17 cellular contexts compared by ENCODE assay signal in genomic region chr2:169806586-169806985, GRCh38. TPM values are rescaled to one million over a fixed set of nuclear protein-coding genes. Genes with fewer than 3 reads are reported as not detected.
A peak's percentile ranks its signal among the peaks of the same experiment; 100 is the strongest.
DNase-seq lines count a peak whose midpoint lies in the region; ATAC-seq and TF ChIP-seq lines count a peak whose summit lies in the region.
"Had no signal": no experiment of that assay in that cellular context is flagged by ENCODE, and none has a peak within 500 bp of the region (broad histone marks: within the 10 kb centered on the region; RNA-seq: fewer than 3 reads in every experiment).

No MANE protein-coding gene starts in this region.

- H3K9me3 Mint-ChIP-seq in activated naive CD4-positive, alpha-beta T cell treated with anti-CD3 and anti-CD28 coated beads, Interleukin-2, amount 50 U/mL, for 24 hours: no peaks in the 10 kb centered on the region
- H3K9me3 Mint-ChIP-seq in activated naive CD4-positive, alpha-beta T cell treated with anti-CD3 and anti-CD28 coated beads, Interleukin-2, amount 50 U/mL, for 72 hours: no peaks in the 10 kb centered on the region
- no peaks in the 10 kb centered on the region for H3K9me3 Mint-ChIP-seq in stimulated activated naive CD8-positive, alpha-beta T cell treated with anti-CD3 and anti-CD28 coated beads, Interleukin-15, amount 100 ng/mL, for 72 hours

- ATAC-seq in activated naive CD4-positive, alpha-beta T cell treated with anti-CD3 and anti-CD28 coated beads, Interleukin-2, amount 50 U/mL, for 72 hours: no peak
- ATAC-seq in stimulated activated naive CD8-positive, alpha-beta T cell treated with anti-CD3 and anti-CD28 coated beads, Interleukin-15, amount 100 ng/mL, for 72 hours: no peak
- no peak for ATAC-seq in HG03095 (IDR thresholded peaks at IDR 0.05; ENCODE audit: unreplicated experiment)
- ATAC-seq: A549 had no signal

- H3K4me3 ChIP-seq in SK-N-MC (no peak overlapping the region), fibroblast of mammary gland (ENCODE audit: control insufficient read depth, low read depth, low read length) (no peak overlapping the region)
- H3K4me3 ChIP-seq: A549, MG63, SJSA1 had no signal

- no peak for DNase-seq in activated naive CD4-positive, alpha-beta T cell treated with anti-CD3 and anti-CD28 coated beads, Interleukin-2, amount 50 U/mL, for 72 hours (ENCODE audit: low spot score in 2 of 2)
- DNase-seq in SK-N-MC (ENCODE audit: low read depth, low spot score) (no peak), fibroblast of mammary gland (ENCODE audit: low read depth) (peak; percentile 7), NCI-H1694 (lab: John Stamatoyannopoulos, UW) (no peak)
- no peak for DNase-seq in stimulated activated naive CD8-positive, alpha-beta T cell treated with anti-CD3 and anti-CD28 coated beads, Interleukin-15, amount 100 ng/mL, for 72 hours
- DNase-seq in stimulated activated CD8-positive, alpha-beta memory T cell treated with anti-CD3 and anti-CD28 coated beads, Interleukin-4, amount 100 ng/mL, for 48 hours: no peak
- DNase-seq: C1 segment of cervical spinal cord; MG63; NCI-H1092; NCI-H2107; NCI-H345; NK-92 treated with Interleukin-12 subunit alpha and Interleukin-12 subunit beta, amount 100 ng/mL, for 24 hours had no signal

- TF ChIP-seq CTCF in fibroblast of mammary gland (conservative IDR thresholded peaks at IDR 0.05; ENCODE audit: control insufficient read depth, insufficient read depth, low read depth, low read length): no peak

- peak overlapping the region; percentile 46 for H3K27ac Mint-ChIP-seq in activated naive CD4-positive, alpha-beta T cell treated with anti-CD3 and anti-CD28 coated beads, Interleukin-2, amount 50 U/mL, for 24 hours
- H3K27ac Mint-ChIP-seq in activated naive CD4-positive, alpha-beta T cell treated with anti-CD3 and anti-CD28 coated beads, Interleukin-2, amount 50 U/mL, for 72 hours: no peak overlapping the region
- peak overlapping the region; percentile 40 to 42 for H3K27ac Mint-ChIP-seq in stimulated activated naive CD8-positive, alpha-beta T cell treated with anti-CD3 and anti-CD28 coated beads, Interleukin-15, amount 100 ng/mL, for 72 hours

- no peak overlapping the region for H3K9ac ChIP-seq in SK-N-MC (ENCODE audit: insufficient read length)

- peaks cover 86% of the 10 kb centered on the region for H3K36me3 ChIP-seq in SK-N-MC (ENCODE audit: insufficient read depth, low read length)

- H3K4me1 Mint-ChIP-seq in activated naive CD4-positive, alpha-beta T cell treated with anti-CD3 and anti-CD28 coated beads, Interleukin-2, amount 50 U/mL, for 24 hours: peaks cover 23% of the 10 kb centered on the region
- H3K4me1 Mint-ChIP-seq in stimulated activated naive CD8-positive, alpha-beta T cell treated with anti-CD3 and anti-CD28 coated beads, Interleukin-15, amount 100 ng/mL, for 72 hours: peaks cover 15% of the 10 kb centered on the region

- H3K4me3 Mint-ChIP-seq in activated naive CD4-positive, alpha-beta T cell treated with anti-CD3 and anti-CD28 coated beads, Interleukin-2, amount 50 U/mL, for 24 hours: no peak overlapping the region
- no peak overlapping the region for H3K4me3 Mint-ChIP-seq in stimulated activated naive CD8-positive, alpha-beta T cell treated with anti-CD3 and anti-CD28 coated beads, Interleukin-15, amount 100 ng/mL, for 72 hours

- no peaks in the 10 kb centered on the region for H3K9me3 ChIP-seq in SK-N-MC (ENCODE audit: low read depth, low read length)
- H3K9me3 ChIP-seq: A549, MG63, SJSA1 had no signal

- peaks cover 15% of the 10 kb centered on the region for H3K36me3 Mint-ChIP-seq in activated naive CD4-positive, alpha-beta T cell treated with anti-CD3 and anti-CD28 coated beads, Interleukin-2, amount 50 U/mL, for 24 hours
- H3K36me3 Mint-ChIP-seq in activated naive CD4-positive, alpha-beta T cell treated with anti-CD3 and anti-CD28 coated beads, Interleukin-2, amount 50 U/mL, for 72 hours: peaks cover 7 to 16% of the 10 kb centered on the region in 2 donors

- H3K27me3 Mint-ChIP-seq in activated naive CD4-positive, alpha-beta T cell treated with anti-CD3 and anti-CD28 coated beads, Interleukin-2, amount 50 U/mL, for 24 hours: no peaks in the 10 kb centered on the region
- no peaks in the 10 kb centered on the region for H3K27me3 Mint-ChIP-seq in stimulated activated naive CD8-positive, alpha-beta T cell treated with anti-CD3 and anti-CD28 coated beads, Interleukin-15, amount 100 ng/mL, for 72 hours

- peak overlapping the region; percentile 49 for H3K27ac ChIP-seq in SK-N-MC
- H3K27ac ChIP-seq: A549, RWPE1, SJSA1 had no signal

RNA-seq across cellular contexts. Expression of gene SSB, which starts 7.9 kb away (rescaled TPM):
- 10 to 100 TPM; 41.8 to 96.6 TPM for total RNA-seq in activated naive CD4-positive, alpha-beta T cell treated with anti-CD3 and anti-CD28 coated beads, Interleukin-2, amount 50 U/mL, for 72 hours

RNA-seq across cellular contexts. Expression of gene METTL5, which starts 18.1 kb away (rescaled TPM):
- 10 to 100 TPM; 73.7 to 80.7 TPM for total RNA-seq in activated naive CD4-positive, alpha-beta T cell treated with anti-CD3 and anti-CD28 coated beads, Interleukin-2, amount 50 U/mL, for 72 hours

RNA-seq across cellular contexts. Expression of gene UBR3, which starts 20.7 kb away (rescaled TPM):
- total RNA-seq in activated naive CD4-positive, alpha-beta T cell treated with anti-CD3 and anti-CD28 coated beads, Interleukin-2, amount 50 U/mL, for 72 hours: 10 to 100 TPM; 25.3 to 25.8 TPM

Comparison
In these comparisons a context has a peak if more than half of its experiments do, and no peak if none do; other contexts are left out.
1. H3K27ac Mint-ChIP-seq: peak in activated naive CD4-positive, alpha-beta T cell treated with anti-CD3 and anti-CD28 coated beads, Interleukin-2, amount 50 U/mL, for 24 hours (single experiment) and stimulated activated naive CD8-positive, alpha-beta T cell treated with anti-CD3 and anti-CD28 coated beads, Interleukin-15, amount 100 ng/mL, for 72 hours (2 of 2); none in activated naive CD4-positive, alpha-beta T cell treated with anti-CD3 and anti-CD28 coated beads, Interleukin-2, amount 50 U/mL, for 72 hours (0 of 2).